8 cellular contexts compared by ENCODE assay signal in genomic region chr10:35126062-35126529, GRCh38. TPM values are rescaled to one million over a fixed set of nuclear protein-coding genes. Genes with fewer than 3 reads are reported as not detected.
A peak's percentile ranks its signal among the peaks of the same experiment; 100 is the strongest.
DNase-seq lines count a peak whose midpoint lies in the region; ATAC-seq, FAIRE-seq and TF ChIP-seq lines count a peak whose summit lies in the region.

No MANE protein-coding gene starts in this region.

- POLR2A ChIA-PET in A549 (lab: Yijun Ruan, JAX) = interaction anchor here (0.7 to 3.4 kb wide), 14 partner anchors 8 to 96 kb away, joined by 3 to 64 read pairs (median 4); partner anchors contain the start of gene CUL2

- H3K27me3 ChIP-seq in astrocyte (ENCODE audit: insufficient read depth, low read length) (no peaks in the 10 kb centered on the region), uterus (no peaks in the 10 kb centered on the region)

- peaks cover 4% of the 10 kb centered on the region for H4K20me1 ChIP-seq in astrocyte (ENCODE audit: insufficient read depth, low read length)

- DNase-seq in A549 (ENCODE audit: low read depth in 1 of 2, low spot score in 1 of 2) (no peak), astrocyte (ENCODE audit: low read depth) (no peak), memory B cell (ENCODE audit: low spot score in 2 of 2) (no peak), uterus (peak in 1 of 2 donors; percentile 30), NCI-H526 treated with DMSO at 0.1 percent for 48 hours (lab: John Stamatoyannopoulos, UW) (no peak), omental fat pad (ENCODE audit: low spot score) (no peak)

- H3K36me3 ChIP-seq in astrocyte (ENCODE audit: insufficient read depth, low read length) (no peaks in the 10 kb centered on the region), uterus (no peaks in the 10 kb centered on the region)

- TF ChIP-seq CTCF in A549 (IDR thresholded peaks at IDR 0.05) (no peak), astrocyte (IDR thresholded peaks at IDR 0.05; ENCODE audit: insufficient read depth, low read depth, low read length) (no peak), uterus (IDR thresholded peaks at IDR 0.05) (no peak), omental fat pad (IDR thresholded peaks at IDR 0.05) (no peak)

- TF ChIP-seq POLR2A in A549 (IDR thresholded peaks at IDR 0.05; ENCODE audit: low read length) (no peak), uterus (IDR thresholded peaks at IDR 0.05) (no peak)

- H3K27ac Mint-ChIP-seq in astrocyte (ENCODE audit: unreplicated experiment) (peak overlapping the region; percentile 71), memory B cell (peak overlapping the region; percentile 99)

- no peaks in the 10 kb centered on the region for H3K9me3 Mint-ChIP-seq in astrocyte (ENCODE audit: unreplicated experiment)
- no peaks in the 10 kb centered on the region for H3K9me3 Mint-ChIP-seq in memory B cell

- H3K4me1 Mint-ChIP-seq in astrocyte (ENCODE audit: low read depth, unreplicated experiment) (peaks cover 6% of the 10 kb centered on the region), memory B cell (peaks cover 17% of the 10 kb centered on the region)

- H3K27ac ChIP-seq in A549 = peak overlapping the region; percentile 82 to 96
- peak overlapping the region; percentile 66 for H3K27ac ChIP-seq in astrocyte (ENCODE audit: low read depth, low read length)
- H3K27ac ChIP-seq in uterus = peak overlapping the region; percentile 93 to 96

- H3K4me3 Mint-ChIP-seq in astrocyte (ENCODE audit: unreplicated experiment) (peak overlapping the region; percentile 83), memory B cell (peak overlapping the region; percentile 91)

- CTCF ChIA-PET in A549 (lab: Yijun Ruan, JAX) = interaction anchor here (0.6 to 15.7 kb wide), 27 partner anchors 8 to 440 kb away, joined by 3 to 246 read pairs (median 4); no protein-coding TSS in a partner anchor

- H3K4me2 ChIP-seq in A549 (peak overlapping the region; percentile 82), astrocyte (ENCODE audit: low read length) (peak overlapping the region; percentile 80)

- no peak for TF ChIP-seq RAD21 in A549 (conservative IDR thresholded peaks at IDR 0.05 in 1 of 2, IDR thresholded peaks at IDR 0.05 in 1 of 2)

- peaks cover 26% of the 10 kb centered on the region for H3K79me2 ChIP-seq in astrocyte (ENCODE audit: insufficient read depth, low read length)

- H3K27me3 Mint-ChIP-seq in astrocyte (ENCODE audit: low read depth, unreplicated experiment) (no peaks in the 10 kb centered on the region), memory B cell (no peaks in the 10 kb centered on the region)

- H3K9ac ChIP-seq in astrocyte (ENCODE audit: low read length) = peak overlapping the region; percentile 78

- 54% methylated on average over 13 of the region's 13 CpGs for WGBS in A549 (ENCODE audit: missing lambda C conversion rate)

- H3K36me3 Mint-ChIP-seq in astrocyte (ENCODE audit: low read depth, unreplicated experiment) = no peaks in the 10 kb centered on the region
- H3K36me3 Mint-ChIP-seq in memory B cell = no peaks in the 10 kb centered on the region

- peak overlapping the region; percentile 88 for H2AFZ ChIP-seq in astrocyte (ENCODE audit: low read depth, low read length)

- H3K4me3 ChIP-seq in A549 = peak overlapping the region; percentile 56
- H3K4me3 ChIP-seq in astrocyte (ENCODE audit: insufficient read depth, low read depth, low read length) = peak overlapping the region; percentile 60
- H3K4me3 ChIP-seq in uterus = peak overlapping the region; percentile 51 to 61

- H3K4me1 ChIP-seq in A549 = peaks cover 25% of the 10 kb centered on the region; the same call in 2 of the 3 replicates
- peaks cover 8% of the 10 kb centered on the region for H3K4me1 ChIP-seq in astrocyte (ENCODE audit: insufficient read depth, low read length)
- peaks cover 0 to 5% of the 10 kb centered on the region in 2 donors for H3K4me1 ChIP-seq in uterus

- no peak for TF ChIP-seq EP300 in A549 (IDR thresholded peaks at IDR 0.05)

- no peak for FAIRE-seq in A549 (lab: Jason Lieb, UNC)
- no peak for FAIRE-seq in astrocyte (lab: Jason Lieb, UNC)

- H3K9me3 ChIP-seq in A549 (no peaks in the 10 kb centered on the region), astrocyte (ENCODE audit: insufficient read depth, low read depth, low read length) (no peaks in the 10 kb centered on the region), uterus (no peaks in the 10 kb centered on the region)

- no peak; a peak in 1 of 6 replicates for ATAC-seq in A549
- peak; percentile 0 for ATAC-seq in HG02981 (IDR thresholded peaks at IDR 0.05; ENCODE audit: unreplicated experiment)
- no peak for ATAC-seq in memory B cell (ENCODE audit: low read depth)
- ATAC-seq in GM19467 (IDR thresholded peaks at IDR 0.05; ENCODE audit: unreplicated experiment) = no peak
- ATAC-seq in omental fat pad (ENCODE audit: low FRiP score) = no peak

- intact Hi-C loops in uterus (cut with DNase I; ENCODE audit: low total_unique reads) = no loop called here

TF ChIP-seq in A549, 52 proteins besides CTCF, POLR2A, EP300 and RAD21:
- TF ChIP-seq REST (IDR thresholded peaks at IDR 0.05) = no peak
- TF ChIP-seq EHF (CRISPR knock-in tag; IDR thresholded peaks at IDR 0.05) = 0 out of 2 replicates have a peak, but pooled peaks have one; percentile 38
TF ChIP-seq in A549: peak in this region for 1.

RNA-seq across cellular contexts. Expression of gene CREM, which starts 0.6 kb away (rescaled TPM):
- 94.5 and 112 TPM in 2 replicates for polyA plus RNA-seq in A549 (2011; rRNA removed)
- 38.7 and 43.8 TPM in 2 replicates for polyA plus RNA-seq in A549 (2012; cell fraction: cytosol; rRNA removed)
- polyA plus RNA-seq in A549 (2012; cell fraction: nucleus; rRNA removed) = 16.4 and 19.2 TPM in 2 replicates
- polyA plus RNA-seq in A549 (2017; fragmentation: RNase III; extraction: RNeasy Plus Mini Kit Qiagen cat#74134 plus additional on column Dnase treatment) = 47.2 to 56.6 TPM (median 53.3 TPM) in 3 replicates
- 27.7 and 33.3 TPM in 2 replicates for polyA minus RNA-seq in A549 (2011; rRNA and poly(A)+ RNA removed)
- total RNA-seq in astrocyte = 38.3 and 42.7 TPM in 2 replicates
- 100 to 1,000 TPM in 1 of 4 donors, 10 to 100 TPM in 3; 35.3 to 183 (median 57.0) TPM for total RNA-seq in uterus
- total RNA-seq in omental fat pad = 100 to 1,000 TPM in 2 of 4 donors, 10 to 100 TPM in 2; 43.3 to 159 (median 74.2) TPM

RNA-seq across cellular contexts. Expression of gene CUL2, which starts 36.0 kb away (rescaled TPM):
- 26.6 and 35.1 TPM in 2 replicates for polyA plus RNA-seq in A549 (2011; rRNA removed)
- 7.7 and 8.2 TPM in 2 replicates for polyA plus RNA-seq in A549 (2012; cell fraction: cytosol; rRNA removed)
- polyA plus RNA-seq in A549 (2012; cell fraction: nucleus; rRNA removed) = 5.8 and 7.7 TPM in 2 replicates
- polyA plus RNA-seq in A549 (2017; fragmentation: RNase III; extraction: RNeasy Plus Mini Kit Qiagen cat#74134 plus additional on column Dnase treatment) = 26.8 to 28.8 TPM (median 27.8 TPM) in 3 replicates
- 11.9 and 13.0 TPM in 2 replicates for polyA minus RNA-seq in A549 (2011; rRNA and poly(A)+ RNA removed)
- total RNA-seq in astrocyte = 48.0 and 49.2 TPM in 2 replicates
- total RNA-seq in uterus = 10 to 100 TPM in 3 of 4 donors, 1 to 10 TPM in 1; 6.4 to 43.3 (median 25.3) TPM
- total RNA-seq in omental fat pad = 10 to 100 TPM; 16.5 to 20.2 (median 17.7) TPM
